In genomic region chr11:95092549-95093324, GRCh38 we compare ENCODE assay signal across 8 cellular contexts. TPM values are rescaled to one million over a fixed set of nuclear protein-coding genes. Genes with fewer than 3 reads are reported as not detected.
DNase-seq lines count a peak whose midpoint lies in the region; ATAC-seq lines count a peak whose summit lies in the region.

No MANE protein-coding gene starts in this region.

- peak overlapping the region; percentile 69 for H3K27ac Mint-ChIP-seq in activated T-helper 1 cell treated with anti-CD3 and anti-CD28 coated beads, Interleukin-12 subunit alpha, Interleukin-12 subunit beta, Interleukin-2, Interleukin-4 antibody, amounts not matched to agents 30 ng/mL and 10 ng/mL and 1 ng/mL, durations not matched to agents 14 hours and 24 hours and 36 hours

- peak overlapping the region; percentile 15; the same call in 1 of the 2 replicates for H3K9ac ChIP-seq in Karpas-422 (ENCODE audit: low read length)

- no peaks in the 10 kb centered on the region for H3K27me3 ChIP-seq in Karpas-422 (ENCODE audit: low read length)

- H3K4me1 Mint-ChIP-seq in activated T-helper 1 cell treated with anti-CD3 and anti-CD28 coated beads, Interleukin-12 subunit alpha, Interleukin-12 subunit beta, Interleukin-2, Interleukin-4 antibody, amounts not matched to agents 30 ng/mL and 10 ng/mL and 1 ng/mL, durations not matched to agents 14 hours and 24 hours and 36 hours (ENCODE audit: low read depth) = peaks cover 84% of the 10 kb centered on the region

- DNase-seq in EL (peak; percentile 86), Karpas-422 (peak; percentile 88), iris pigment epithelial cell (ENCODE audit: low read depth) (peak; percentile 78), NCI-H1048 (lab: John Stamatoyannopoulos, UW) (no peak)
- no peak for DNase-seq in activated T-helper 1 cell treated with anti-CD3 and anti-CD28 coated beads, Interleukin-12 subunit alpha, Interleukin-12 subunit beta, Interleukin-2, Interleukin-4 antibody, amounts not matched to agents 30 ng/mL and 10 ng/mL and 1 ng/mL, durations not matched to agents 14 hours and 24 hours and 36 hours (ENCODE audit: low spot score)
- DNase-seq in stimulated activated naive CD8-positive, alpha-beta T cell treated with anti-CD3 and anti-CD28 coated beads, Interleukin-15, Interleukin-2, amounts not matched to agents 100 U/mL and 50 U/mL, for 24 hours = peak; percentile 49

- H3K9me2 ChIP-seq in Karpas-422 (replicated peaks; ENCODE audit: insufficient read depth, low read length) = no peaks in the 10 kb centered on the region

- H3K27ac ChIP-seq in Karpas-422 (ENCODE audit: low read length) = no peak overlapping the region; the same call in 1 of the 2 replicates

- H3K9me3 ChIP-seq in Karpas-422 (ENCODE audit: low read length) = no peaks in the 10 kb centered on the region

- H3K4me3 ChIP-seq in Karpas-422 (ENCODE audit: low read length) = peak overlapping the region; percentile 3; the same call in 1 of the 2 replicates

- H3K4me2 ChIP-seq in Karpas-422 (ENCODE audit: low read depth, low read length, poor library complexity, severe bottlenecking) = peak overlapping the region; percentile 44

- H3K9me3 Mint-ChIP-seq in activated T-helper 1 cell treated with anti-CD3 and anti-CD28 coated beads, Interleukin-12 subunit alpha, Interleukin-12 subunit beta, Interleukin-2, Interleukin-4 antibody, amounts not matched to agents 30 ng/mL and 10 ng/mL and 1 ng/mL, durations not matched to agents 14 hours and 24 hours and 36 hours = no peaks in the 10 kb centered on the region

- no peaks in the 10 kb centered on the region for H4K20me1 ChIP-seq in Karpas-422 (ENCODE audit: insufficient read depth, low read depth, low read length)

- peak overlapping the region; percentile 84; the same call in 1 of the 2 replicates for H2AFZ ChIP-seq in Karpas-422 (ENCODE audit: low read length)

- ATAC-seq in stimulated activated naive CD8-positive, alpha-beta T cell treated with anti-CD3 and anti-CD28 coated beads, Interleukin-15, Interleukin-2, amounts not matched to agents 100 U/mL and 50 U/mL, for 24 hours = peak; percentile 19
- ATAC-seq in HG03432 (IDR thresholded peaks at IDR 0.05; ENCODE audit: unreplicated experiment) (no peak), HG02840 (IDR thresholded peaks at IDR 0.05; ENCODE audit: low FRiP score, unreplicated experiment) (no peak)

- peak overlapping the region; percentile 34 for H3K4me3 Mint-ChIP-seq in activated T-helper 1 cell treated with anti-CD3 and anti-CD28 coated beads, Interleukin-12 subunit alpha, Interleukin-12 subunit beta, Interleukin-2, Interleukin-4 antibody, amounts not matched to agents 30 ng/mL and 10 ng/mL and 1 ng/mL, durations not matched to agents 14 hours and 24 hours and 36 hours

- H3K36me3 Mint-ChIP-seq in activated T-helper 1 cell treated with anti-CD3 and anti-CD28 coated beads, Interleukin-12 subunit alpha, Interleukin-12 subunit beta, Interleukin-2, Interleukin-4 antibody, amounts not matched to agents 30 ng/mL and 10 ng/mL and 1 ng/mL, durations not matched to agents 14 hours and 24 hours and 36 hours (ENCODE audit: low read depth) = peaks cover 32% of the 10 kb centered on the region

- no peaks in the 10 kb centered on the region for H3K27me3 Mint-ChIP-seq in activated T-helper 1 cell treated with anti-CD3 and anti-CD28 coated beads, Interleukin-12 subunit alpha, Interleukin-12 subunit beta, Interleukin-2, Interleukin-4 antibody, amounts not matched to agents 30 ng/mL and 10 ng/mL and 1 ng/mL, durations not matched to agents 14 hours and 24 hours and 36 hours (ENCODE audit: insufficient read depth)

- peaks cover 61% of the 10 kb centered on the region for H3K4me1 ChIP-seq in Karpas-422 (ENCODE audit: low read length)

- H3K79me2 ChIP-seq in Karpas-422 (ENCODE audit: low read length) = no peaks in the 10 kb centered on the region

- H3K36me3 ChIP-seq in Karpas-422 (ENCODE audit: insufficient read depth, low read length) = no peaks in the 10 kb centered on the region

- intact Hi-C loops in activated T-helper 1 cell treated with anti-CD3 and anti-CD28 coated beads, Interleukin-12 subunit alpha, Interleukin-12 subunit beta, Interleukin-2, Interleukin-4 antibody, amounts not matched to agents 30 ng/mL and 10 ng/mL and 1 ng/mL, durations not matched to agents 14 hours and 24 hours and 36 hours (cut with micrococcal nuclease) = loop anchor here (2.0 kb wide), 1 partner anchor 44 kb away; no protein-coding TSS in a partner anchor

RNA-seq across cellular contexts. Expression of gene ENDOD1, which starts 3.1 kb away (rescaled TPM):
- total RNA-seq in Karpas-422 (2014; rRNA removed; shearing (Covaris generic); ENCODE audit: low replicate concordance) = 11.0 and 12.8 TPM in 2 replicates
- total RNA-seq in activated T-helper 1 cell treated with anti-CD3 and anti-CD28 coated beads, Interleukin-12 subunit alpha, Interleukin-12 subunit beta, Interleukin-2, Interleukin-4 antibody, amounts not matched to agents 30 ng/mL and 10 ng/mL and 1 ng/mL, durations not matched to agents 14 hours and 24 hours and 36 hours = 33.8 and 34.3 TPM in 2 replicates

RNA-seq across cellular contexts. Expression of gene SRSF8, which starts 26.0 kb away (rescaled TPM):
- total RNA-seq in Karpas-422 (2014; rRNA removed; shearing (Covaris generic); ENCODE audit: low replicate concordance) = 50.0 and 111 TPM in 2 replicates
- total RNA-seq in activated T-helper 1 cell treated with anti-CD3 and anti-CD28 coated beads, Interleukin-12 subunit alpha, Interleukin-12 subunit beta, Interleukin-2, Interleukin-4 antibody, amounts not matched to agents 30 ng/mL and 10 ng/mL and 1 ng/mL, durations not matched to agents 14 hours and 24 hours and 36 hours = 53.1 and 58.2 TPM in 2 replicates

RNA-seq across cellular contexts. Expression of gene KDM4F, which starts 43.5 kb away (rescaled TPM):
- total RNA-seq in Karpas-422 (2014; rRNA removed; shearing (Covaris generic); ENCODE audit: low replicate concordance) = not detected in 2 replicates
- not detected in 2 replicates for total RNA-seq in activated T-helper 1 cell treated with anti-CD3 and anti-CD28 coated beads, Interleukin-12 subunit alpha, Interleukin-12 subunit beta, Interleukin-2, Interleukin-4 antibody, amounts not matched to agents 30 ng/mL and 10 ng/mL and 1 ng/mL, durations not matched to agents 14 hours and 24 hours and 36 hours

Comparison
In these comparisons a context has a peak if more than half of its experiments do, and no peak if none do; other contexts are left out.
1. DNase-seq: peak in EL (single experiment), Karpas-422 (single experiment), iris pigment epithelial cell (single experiment) and stimulated activated naive CD8-positive, alpha-beta T cell treated with anti-CD3 and anti-CD28 coated beads, Interleukin-15, Interleukin-2, amounts not matched to agents 100 U/mL and 50 U/mL, for 24 hours (single experiment); none in activated T-helper 1 cell treated with anti-CD3 and anti-CD28 coated beads, Interleukin-12 subunit alpha, Interleukin-12 subunit beta, Interleukin-2, Interleukin-4 antibody, amounts not matched to agents 30 ng/mL and 10 ng/mL and 1 ng/mL, durations not matched to agents 14 hours and 24 hours and 36 hours (single experiment) and NCI-H1048 (single experiment).